17 cellular contexts compared by ENCODE assay signal in the genomic region with DNA sequence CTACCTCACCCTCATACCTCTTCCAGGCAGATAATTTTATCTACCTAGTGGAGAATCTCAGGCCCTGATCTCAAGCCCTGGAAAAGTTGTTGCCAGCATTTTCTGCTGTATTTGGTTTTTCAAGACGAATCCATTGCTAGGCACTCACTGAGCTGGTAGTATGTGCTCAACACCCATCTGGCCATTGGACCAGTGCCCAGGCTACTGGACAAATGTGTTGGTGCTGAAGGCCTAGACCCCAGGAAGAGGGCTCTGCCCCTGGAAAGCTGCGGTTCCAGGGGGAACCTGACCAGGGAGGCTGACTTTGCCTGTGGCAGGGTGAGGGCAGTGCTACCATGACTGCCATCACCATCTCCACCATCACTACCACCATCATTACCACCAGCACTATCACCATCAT.
"Had no signal": no experiment of that assay in that cellular context is flagged by ENCODE, and none has a peak within 500 bp of the region (broad histone marks: within the 10 kb centered on the region; RNA-seq: fewer than 3 reads in every experiment).

No MANE protein-coding gene starts in this region.

- H3K9me3 Mint-ChIP-seq: endodermal cell had no signal

- H3K27ac Mint-ChIP-seq: endodermal cell; naive thymus-derived CD4-positive, alpha-beta T cell had no signal

- H3K4me1 ChIP-seq: colonic mucosa, testis had no signal

- DNase-seq: colonic mucosa; dermis blood vessel endothelial cell; effector CD4-positive, alpha-beta T cell; endodermal cell; foreskin melanocyte; kidney; mesendoderm; naive thymus-derived CD4-positive, alpha-beta T cell; ovary; small intestine; stimulated activated CD4-positive, alpha-beta T cell treated with anti-CD3 and anti-CD28 coated beads, Interleukin-2, amount 100 ng/mL, for 48 hours; stimulated activated naive CD8-positive, alpha-beta T cell treated with anti-CD3 and anti-CD28 coated beads, Interleukin-15, Interleukin-2, amounts not matched to agents 100 U/mL and 50 U/mL, for 24 hours; testis had no signal

- H3K27me3 ChIP-seq: colonic mucosa, hepatocyte, ovary, right atrium auricular region, testis had no signal

- H3K4me3 ChIP-seq: colonic mucosa, hepatocyte, ovary, right atrium auricular region, testis, tibial nerve had no signal

- H3K36me3 Mint-ChIP-seq: naive thymus-derived CD4-positive, alpha-beta T cell had no signal

- H3K4me3 Mint-ChIP-seq: endodermal cell; naive thymus-derived CD4-positive, alpha-beta T cell; neural crest cell had no signal

- H3K36me3 ChIP-seq: colonic mucosa, ovary, right atrium auricular region, tibial nerve had no signal

- H3K27ac ChIP-seq: colonic mucosa, hepatocyte, ovary, right atrium auricular region, testis, tibial nerve had no signal

- H3K9me3 ChIP-seq: colonic mucosa, ovary, right atrium auricular region, testis, tibial nerve had no signal

- ATAC-seq: naive thymus-derived CD4-positive, alpha-beta T cell; stimulated activated naive CD8-positive, alpha-beta T cell treated with anti-CD3 and anti-CD28 coated beads, Interleukin-15, Interleukin-2, amounts not matched to agents 100 U/mL and 50 U/mL, for 24 hours had no signal
